Comparison of ENCODE assay signal across 25 cellular contexts in genomic region chr3:129453732-129454131, GRCh38. TPM values are rescaled to one million over a fixed set of nuclear protein-coding genes. Genes with fewer than 3 reads are reported as not detected.
DNase-seq lines count a peak whose midpoint lies in the region; ATAC-seq and TF ChIP-seq lines count a peak whose summit lies in the region.
"Had no signal": no experiment of that assay in that cellular context is flagged by ENCODE, and none has a peak within 500 bp of the region (broad histone marks: within the 10 kb centered on the region; RNA-seq: fewer than 3 reads in every experiment).

No MANE protein-coding gene starts in this region.

- H3K27ac ChIP-seq in Panc1 (ENCODE audit: low read length), result no peak overlapping the region
- H3K27ac ChIP-seq in body of pancreas, result peak overlapping the region in 2 of 4 donors; percentile 6 to 42
- no peak overlapping the region for H3K27ac ChIP-seq in left lung
- H3K27ac ChIP-seq: A549, SJCRH30 had no signal

- H3K4me1 ChIP-seq in Panc1 (ENCODE audit: control insufficient read depth, insufficient read depth, low read length), result no peaks in the 10 kb centered on the region
- H3K4me1 ChIP-seq in body of pancreas, result peaks cover 37% of the 10 kb centered on the region
- H3K4me1 ChIP-seq in left lung, result no peaks in the 10 kb centered on the region
- H3K4me1 ChIP-seq: A549, SJCRH30 had no signal

- POLR2A ChIA-PET in Panc1 (lab: Charles Lee), result no interaction called here

- DNase-seq in Panc1 (ENCODE audit: low read depth, low spot score), result no peak
- DNase-seq in body of pancreas, result no peak
- DNase-seq in fibroblast of pulmonary artery (ENCODE audit: low read depth), result peak; percentile 69
- no peak for DNase-seq in MG63
- DNase-seq in left lung, result no peak
- DNase-seq: C1 segment of cervical spinal cord; CD4-positive, alpha-beta memory T cell; COR-L47; DMS53; KBM-7; MM.1S; NCI-H2029; NCI-H446 treated with DMSO at 0.1 percent for 48 hours; NCI-H82; NK-92 treated with Interleukin-12 subunit alpha and Interleukin-12 subunit beta, amount 100 ng/mL, for 24 hours; PC-3; SJCRH30 had no signal

- in situ Hi-C loops in Panc1 (cut with HindIII; ENCODE audit: low pct_unique_long_range_greater_than_20kb, low sequenced_read_pairs), result no loop called here

- H3K27me3 ChIP-seq in Panc1 (ENCODE audit: control insufficient read depth, insufficient read depth, low read length) (no peaks in the 10 kb centered on the region), body of pancreas (no peaks in the 10 kb centered on the region), MG63 (no peaks in the 10 kb centered on the region), left lung (no peaks in the 10 kb centered on the region)
- H3K27me3 ChIP-seq: SJCRH30 had no signal

- TF ChIP-seq CTCF in Panc1 (IDR thresholded peaks at IDR 0.05) (no peak), body of pancreas (IDR thresholded peaks at IDR 0.05) (no peak), fibroblast of pulmonary artery (IDR thresholded peaks at IDR 0.05; ENCODE audit: low read length, missing control alignments) (no peak), left lung (IDR thresholded peaks at IDR 0.05) (no peak)

- BruUV-seq in Panc1 (replicated peaks; lab: Mats Ljungman, UMichigan), result TSS peak; percentile 40

- TF ChIP-seq POLR2A in body of pancreas (IDR thresholded peaks at IDR 0.05), result no peak

- H3K9me3 ChIP-seq in Panc1 (ENCODE audit: control insufficient read depth, insufficient read depth, low read depth, low read length) (no peaks in the 10 kb centered on the region), body of pancreas (no peaks in the 10 kb centered on the region), MG63 (no peaks in the 10 kb centered on the region), left lung (no peaks in the 10 kb centered on the region)
- H3K9me3 ChIP-seq: A549, SJCRH30 had no signal

- ATAC-seq in Panc1 (no peak), body of pancreas (peak; percentile 53), GM19455 (IDR thresholded peaks at IDR 0.05; ENCODE audit: unreplicated experiment) (no peak), GM18520 (IDR thresholded peaks at IDR 0.05; ENCODE audit: unreplicated experiment) (no peak), left lung (no peak)
- ATAC-seq: A549, PC-3, Right ventricle myocardium inferior, SK-N-SH treated with all-trans-retinoic acid at 6 μM for 48 hours had no signal

- CTCF ChIA-PET in Panc1 (lab: Charles Lee), result no interaction called here

- H3K4me3 ChIP-seq in Panc1 (ENCODE audit: low read depth in 2 of 2, low read length in 2 of 2), result no peak overlapping the region
- no peak overlapping the region for H3K4me3 ChIP-seq in body of pancreas
- H3K4me3 ChIP-seq in fibroblast of pulmonary artery (replicated peaks; ENCODE audit: low read depth, low read length), result no peak overlapping the region
- H3K4me3 ChIP-seq in MG63, result no peak overlapping the region
- no peak overlapping the region for H3K4me3 ChIP-seq in left lung
- H3K4me3 ChIP-seq: A549, SJCRH30 had no signal

- whole genome bisulfite sequencing in body of pancreas, 2 donors, result 33 to 38% methylated on average over 1 of the region's 1 CpG

- no peaks in the 10 kb centered on the region; the same call in 1 of the 2 replicates for H3K36me3 ChIP-seq in Panc1 (ENCODE audit: control insufficient read depth, insufficient read depth, low read length)
- H3K36me3 ChIP-seq in body of pancreas (replicated peaks in 1 of 2; ENCODE audit: insufficient read depth in 1 of 2, low read depth in 2 of 2), result peaks cover 0 to 3% of the 10 kb centered on the region in 2 donors
- H3K36me3 ChIP-seq in MG63, result peaks cover 48% of the 10 kb centered on the region
- peaks cover 0 to 52% of the 10 kb centered on the region in 2 donors for H3K36me3 ChIP-seq in left lung
- H3K36me3 ChIP-seq: SJCRH30 had no signal

- intact Hi-C loops in Panc1 (cut with micrococcal nuclease; ENCODE audit: unreplicated experiment) (no loop called here), body of pancreas (cut with DNase I) (no loop called here), left lung (cut with DNase I) (no loop called here)

RNA-seq across cellular contexts. Expression of gene IFT122, which starts 13.7 kb away (rescaled TPM):
- total RNA-seq in Panc1 (2021; ENCODE audit: unreplicated experiment), result 52.4 TPM
- 37.9 TPM for polyA plus RNA-seq in Panc1 (2012; ENCODE audit: insufficient read length)
- 10 to 100 TPM; 10.5 to 34.8 TPM for total RNA-seq in body of pancreas
- total RNA-seq in MG63 (2014; rRNA removed; shearing (Covaris generic); ENCODE audit: low replicate concordance), result 25.3 and 45.7 TPM in 2 replicates
- total RNA-seq in left lung, result 10 to 100 TPM; 21.2 to 35.4 TPM

RNA-seq across cellular contexts. Expression of gene MBD4, which starts 14.0 kb away (rescaled TPM):
- total RNA-seq in Panc1 (2021; ENCODE audit: unreplicated experiment) (44.7 TPM), body of pancreas (10 to 100 TPM; 18.7 to 23.1 TPM), left lung (10 to 100 TPM; 29.9 to 47.9 TPM)
- 32.3 TPM for polyA plus RNA-seq in Panc1 (2012; ENCODE audit: insufficient read length)
- 17.2 and 26.5 TPM in 2 replicates for total RNA-seq in MG63 (2014; rRNA removed; shearing (Covaris generic); ENCODE audit: low replicate concordance)

RNA-seq across cellular contexts. Expression of gene EFCAB12, which starts 25.3 kb away (rescaled TPM):
- total RNA-seq in Panc1 (2021; ENCODE audit: unreplicated experiment) (0.54 TPM), body of pancreas (1 to 10 TPM in 1 of 2 donors, under 1 TPM in 1; under 0.01 to 1.3 TPM), left lung (1 to 10 TPM in 1 of 2 donors, under 1 TPM in 1; 0.47 to 3.5 TPM)
- 0.81 TPM for polyA plus RNA-seq in Panc1 (2012; ENCODE audit: insufficient read length)
- 0.03 TPM in 1 of 2 replicates, not detected in the other for total RNA-seq in MG63 (2014; rRNA removed; shearing (Covaris generic); ENCODE audit: low replicate concordance)
- total RNA-seq: Daoy, G401, Right ventricle myocardium inferior, RPMI7951, SJCRH30 had no signal
